In the genomic region with DNA sequence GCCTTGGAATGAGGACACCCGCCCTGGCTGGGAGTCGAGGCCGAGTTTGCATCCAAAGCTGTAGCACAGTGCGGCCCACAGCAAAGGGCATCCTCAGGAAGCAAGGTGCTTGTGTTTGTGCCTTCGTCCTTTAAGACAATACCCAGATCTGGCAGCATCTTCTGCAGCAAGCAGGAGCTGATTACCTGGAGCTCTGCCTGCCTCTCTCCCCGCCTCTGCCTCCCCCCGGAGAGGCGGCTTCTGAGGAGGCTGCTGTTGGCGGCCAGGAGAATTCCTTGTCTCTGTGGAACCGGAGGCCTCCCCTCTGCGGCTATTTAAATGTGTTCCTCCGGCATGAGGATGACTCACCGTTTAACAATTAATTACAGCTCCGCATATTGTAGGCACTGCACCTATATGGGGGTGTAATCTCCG, we compare ENCODE assay signal across 1 cellular context.
TF ChIP-seq lines count a peak whose summit lies in the region.

No MANE protein-coding gene starts in this region.

TF ChIP-seq in HCT116, 20 proteins besides CTCF, POLR2A, EP300 and RAD21 (continued from another document):
- TF ChIP-seq ATF3 (IDR thresholded peaks at IDR 0.05) (no peak), EZH2 (IDR thresholded peaks at IDR 0.05) (no peak), YY1 (IDR thresholded peaks at IDR 0.05; ENCODE audit: extremely low read depth, insufficient replicate concordance, low read depth, low read length) (no peak), ZFX (IDR thresholded peaks at IDR 0.05) (no peak), POLR2AphosphoS5 (IDR thresholded peaks at IDR 0.05; ENCODE audit: low read depth, low read length) (no peak)
